23 cellular contexts compared by ENCODE assay signal in the genomic region with DNA sequence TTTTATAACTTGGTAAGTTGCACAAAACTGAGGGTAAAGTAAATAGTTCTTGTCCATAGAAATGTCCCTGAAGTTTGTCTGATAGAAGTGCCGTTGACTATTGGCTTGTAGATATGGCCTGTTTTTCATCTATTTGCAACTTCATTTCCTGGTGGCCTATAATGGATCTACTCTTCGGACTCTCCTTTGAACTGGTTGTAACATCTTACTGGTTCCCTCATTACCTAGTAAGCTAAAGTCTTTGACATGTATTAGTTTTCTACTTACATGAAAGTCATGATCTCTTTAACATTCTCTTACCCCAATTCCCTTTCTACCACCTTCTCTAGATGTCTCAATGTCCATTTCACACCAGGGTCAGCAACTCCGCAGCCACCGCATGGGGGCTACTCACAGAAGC.
"Had no signal": no experiment of that assay in that cellular context is flagged by ENCODE, and none has a peak within 500 bp of the region (broad histone marks: within the 10 kb centered on the region; RNA-seq: fewer than 3 reads in every experiment).

No MANE protein-coding gene starts in this region.

- H3K4me1 Mint-ChIP-seq: mesothelial cell of epicardium, naive B cell had no signal

- H3K36me3 Mint-ChIP-seq: mesothelial cell of epicardium had no signal

- H3K36me3 ChIP-seq: esophagus muscularis mucosa, gastroesophageal sphincter, heart right ventricle, left lung had no signal

- H3K27ac ChIP-seq: coronary artery, dorsolateral prefrontal cortex, esophagus muscularis mucosa, foreskin keratinocyte, gastroesophageal sphincter, heart right ventricle, left lung had no signal

- H3K9me3 ChIP-seq: mucosa of descending colon had no signal

- H3K4me1 ChIP-seq: esophagus muscularis mucosa, foreskin keratinocyte, gastroesophageal sphincter, left lung had no signal

- H3K4me3 Mint-ChIP-seq: mesothelial cell of epicardium, naive B cell had no signal

- H3K27ac Mint-ChIP-seq: mesothelial cell of epicardium, naive B cell had no signal

- FAIRE-seq: colon, endothelial cell of umbilical vein, frontal cortex, islet of Langerhans had no signal

- DNase-seq: dermis blood vessel endothelial cell; dorsolateral prefrontal cortex; effector CD4-positive, alpha-beta T cell; effector memory CD4-positive, alpha-beta T cell; foreskin keratinocyte; head of caudate nucleus; heart right ventricle; hippocampal formation; left cardiac atrium; left lung; left ventricle myocardium superior; mesenchymal stem cell; mucosa of descending colon; naive B cell had no signal

- H3K4me3 ChIP-seq: coronary artery, dorsolateral prefrontal cortex, esophagus muscularis mucosa, gastroesophageal sphincter, heart right ventricle, left lung, lung, mucosa of descending colon had no signal
